Comparison of ENCODE assay signal across 1 cellular context in genomic region chr22:29163808-29164207, GRCh38.
TF ChIP-seq lines count a peak whose summit lies in the region.

No MANE protein-coding gene starts in this region.

TF ChIP-seq in K562, 482 proteins besides CTCF, POLR2A, EP300 and RAD21:
- no peak for TF ChIP-seq RUNX1 (IDR thresholded peaks at IDR 0.05; ENCODE audit: low read depth)
- TF ChIP-seq SMARCA5 (IDR thresholded peaks at IDR 0.05), result no peak
- TF ChIP-seq ZBTB33 (CRISPR knock-in tag; IDR thresholded peaks at IDR 0.05), result peak; percentile 71
- no peak for TF ChIP-seq GTF2F1 (IDR thresholded peaks at IDR 0.05; ENCODE audit: low read depth, low read length)
- no peak for TF ChIP-seq STAT6 (CRISPR knock-in tag; IDR thresholded peaks at IDR 0.05)
- no peak for TF ChIP-seq XRCC4 (IDR thresholded peaks at IDR 0.05; ENCODE audit: extremely low read depth, insufficient read depth, insufficient read length)
- no peak for TF ChIP-seq TAF15 (IDR thresholded peaks at IDR 0.05; ENCODE audit: low read depth, low read length)
- TF ChIP-seq ELK3 (CRISPR knock-in tag; IDR thresholded peaks at IDR 0.05), result no peak
- TF ChIP-seq ZNF121 (CRISPR knock-in tag; conservative IDR thresholded peaks at IDR 0.05), result peak; percentile 31
- TF ChIP-seq GMEB1 (CRISPR knock-in tag; IDR thresholded peaks at IDR 0.05), result no peak
- TF ChIP-seq SRSF7 (optimal IDR thresholded peaks at IDR 0.05; ENCODE audit: low read depth, low read length), result no peak
- TF ChIP-seq NFATC3 (IDR thresholded peaks at IDR 0.05), result no peak
- no peak for TF ChIP-seq OTX1 (CRISPR knock-in tag; IDR thresholded peaks at IDR 0.05)
